ENCODE assay signal across 23 cellular contexts in genomic region chr1:179119466-179119865, GRCh38. TPM values are rescaled to one million over a fixed set of nuclear protein-coding genes. Genes with fewer than 3 reads are reported as not detected.
DNase-seq lines count a peak whose midpoint lies in the region; ATAC-seq, FAIRE-seq and TF ChIP-seq lines count a peak whose summit lies in the region.
"Had no signal": no experiment of that assay in that cellular context is flagged by ENCODE, and none has a peak within 500 bp of the region (broad histone marks: within the 10 kb centered on the region; RNA-seq: fewer than 3 reads in every experiment).

No MANE protein-coding gene starts in this region.

- peak overlapping the region; percentile 66 for H3K27ac ChIP-seq in GM23338 (ENCODE audit: low read depth)
- peak overlapping the region; percentile 58; the same call in 1 of the 2 replicates for H3K27ac ChIP-seq in HUES64 (ENCODE audit: low read depth, low read length)
- H3K27ac ChIP-seq in astrocyte (ENCODE audit: low read depth, low read length): no peak overlapping the region
- H3K27ac ChIP-seq in suprapubic skin: no peak overlapping the region
- H3K27ac ChIP-seq: A549, Peyer's patch, SJSA1 had no signal

- H3K4me2 ChIP-seq in GM23338: peak overlapping the region; percentile 5
- no peak overlapping the region for H3K4me2 ChIP-seq in astrocyte (ENCODE audit: low read length)
- H3K4me2 ChIP-seq: A549 had no signal

- peak overlapping the region; percentile 79 for H3K27ac Mint-ChIP-seq in GM23338
- H3K27ac Mint-ChIP-seq in astrocyte (ENCODE audit: unreplicated experiment): peak overlapping the region; percentile 58
- H3K27ac Mint-ChIP-seq in glutamatergic neuron (ENCODE audit: unreplicated experiment): no peak overlapping the region
- H3K27ac Mint-ChIP-seq: B cell, CD14-positive monocyte had no signal

- H3K4me3 ChIP-seq in GM23338: no peak overlapping the region
- no peak overlapping the region for H3K4me3 ChIP-seq in HUES64 (ENCODE audit: low read length)
- H3K4me3 ChIP-seq in astrocyte (ENCODE audit: insufficient read depth, low read depth, low read length): no peak overlapping the region
- H3K4me3 ChIP-seq in suprapubic skin: no peak overlapping the region
- H3K4me3 ChIP-seq: A549, Peyer's patch, SJSA1 had no signal

- H4K20me1 ChIP-seq in GM23338 (replicated peaks; ENCODE audit: insufficient read depth) (no peaks in the 10 kb centered on the region), astrocyte (ENCODE audit: insufficient read depth, low read length) (peaks cover 57% of the 10 kb centered on the region)

- H3K9me3 Mint-ChIP-seq in GM23338 (no peaks in the 10 kb centered on the region), astrocyte (ENCODE audit: unreplicated experiment) (no peaks in the 10 kb centered on the region), glutamatergic neuron (ENCODE audit: unreplicated experiment) (no peaks in the 10 kb centered on the region)

- no peak for FAIRE-seq in astrocyte (lab: Jason Lieb, UNC)
- FAIRE-seq: A549 had no signal

- no peaks in the 10 kb centered on the region for H3K9me2 ChIP-seq in GM23338 (ENCODE audit: insufficient read depth)

- H2AFZ ChIP-seq in GM23338: no peak overlapping the region
- no peak overlapping the region for H2AFZ ChIP-seq in astrocyte (ENCODE audit: low read depth, low read length)

- no peak for DNase-seq in GM23338 (ENCODE audit: low spot score)
- no peak for DNase-seq in astrocyte (ENCODE audit: low read depth)
- no peak for DNase-seq in left lobe of liver (ENCODE audit: low spot score)
- DNase-seq in suprapubic skin (ENCODE audit: low spot score in 2 of 2): no peak
- no peak for DNase-seq in UCSD-AML1 (lab: John Stamatoyannopoulos, UW; ENCODE audit: unreplicated experiment)
- no peak for DNase-seq in OCI-M2 (lab: John Stamatoyannopoulos, UW; ENCODE audit: unreplicated experiment)
- no peak for DNase-seq in glutamatergic neuron
- DNase-seq: EL, GF-D8, KBM-7, NCI-H1092 treated with DMSO at 0.1 percent for 48 hours, NCI-H1436 treated with DMSO at 0.1 percent for 48 hours, NCI-H1930, NCI-H2227 treated with DMSO at 0.1 percent for 48 hours, NCI-H510A, NCI-H82, Peyer's patch had no signal

- TF ChIP-seq EP300 in suprapubic skin (IDR thresholded peaks at IDR 0.05): no peak

- H3F3A ChIP-seq in GM23338 (replicated peaks; ENCODE audit: low read depth): peaks cover 5% of the 10 kb centered on the region; the same call in 1 of the 2 replicates

- H3K9me3 ChIP-seq in HUES64 (ENCODE audit: insufficient read depth, low read depth, low read length): no peaks in the 10 kb centered on the region
- no peaks in the 10 kb centered on the region for H3K9me3 ChIP-seq in astrocyte (ENCODE audit: insufficient read depth, low read depth, low read length)
- H3K9me3 ChIP-seq in suprapubic skin: no peaks in the 10 kb centered on the region
- H3K9me3 ChIP-seq: A549, Peyer's patch, SJSA1 had no signal

- H3K27me3 Mint-ChIP-seq in GM23338 (ENCODE audit: insufficient read depth, low read depth, poor library complexity) (no peaks in the 10 kb centered on the region), astrocyte (ENCODE audit: low read depth, unreplicated experiment) (no peaks in the 10 kb centered on the region), glutamatergic neuron (ENCODE audit: unreplicated experiment) (no peaks in the 10 kb centered on the region)
- H3K27me3 Mint-ChIP-seq: B cell had no signal

- H3K4me3 Mint-ChIP-seq in GM23338 (no peak overlapping the region), astrocyte (ENCODE audit: unreplicated experiment) (no peak overlapping the region), glutamatergic neuron (ENCODE audit: unreplicated experiment) (no peak overlapping the region)
- H3K4me3 Mint-ChIP-seq: B cell, CD14-positive monocyte had no signal

- H3K36me3 Mint-ChIP-seq in GM23338 (ENCODE audit: low read depth) (peaks cover 27% of the 10 kb centered on the region), astrocyte (ENCODE audit: low read depth, unreplicated experiment) (peaks cover 17% of the 10 kb centered on the region), glutamatergic neuron (ENCODE audit: unreplicated experiment) (peaks cover 4% of the 10 kb centered on the region)

- H3K4me1 Mint-ChIP-seq in GM23338: peaks cover 5% of the 10 kb centered on the region
- peaks cover 8% of the 10 kb centered on the region for H3K4me1 Mint-ChIP-seq in astrocyte (ENCODE audit: low read depth, unreplicated experiment)
- no peaks in the 10 kb centered on the region for H3K4me1 Mint-ChIP-seq in glutamatergic neuron (ENCODE audit: low read depth, unreplicated experiment)
- H3K4me1 Mint-ChIP-seq: CD14-positive monocyte had no signal

- TF ChIP-seq POLR2A in suprapubic skin (IDR thresholded peaks at IDR 0.05): no peak

- H3K79me2 ChIP-seq in GM23338 (replicated peaks; ENCODE audit: insufficient read depth): no peaks in the 10 kb centered on the region; the same call in none of the 2 replicates
- H3K79me2 ChIP-seq in astrocyte (ENCODE audit: insufficient read depth, low read length): peaks cover 84% of the 10 kb centered on the region

- TF ChIP-seq CTCF in GM23338 (conservative IDR thresholded peaks at IDR 0.05; ENCODE audit: low read depth in 2 of 2) (no peak), astrocyte (IDR thresholded peaks at IDR 0.05; ENCODE audit: insufficient read depth, low read depth, low read length) (no peak), suprapubic skin (IDR thresholded peaks at IDR 0.05) (no peak), glutamatergic neuron (IDR thresholded peaks at IDR 0.05; ENCODE audit: partially characterized antibody, unreplicated experiment) (no peak)

- H3K36me3 ChIP-seq in GM23338 (ENCODE audit: insufficient read depth) (peaks cover 16% of the 10 kb centered on the region), HUES64 (ENCODE audit: insufficient read depth, low read length) (peaks cover 38% of the 10 kb centered on the region), astrocyte (ENCODE audit: insufficient read depth, low read length) (peaks cover 69% of the 10 kb centered on the region), suprapubic skin (peaks cover 57% of the 10 kb centered on the region)

- no peak for ATAC-seq in GM23338
- ATAC-seq in left lobe of liver: peak; percentile 47
- ATAC-seq: A549, Right ventricle myocardium inferior had no signal

- H3K9ac ChIP-seq in HUES64 (ENCODE audit: low read depth, low read length) (no peak overlapping the region), astrocyte (ENCODE audit: low read length) (no peak overlapping the region)

- H3K27me3 ChIP-seq in GM23338 (ENCODE audit: insufficient read depth) (no peaks in the 10 kb centered on the region), HUES64 (ENCODE audit: insufficient read depth, low read length) (no peaks in the 10 kb centered on the region), astrocyte (ENCODE audit: insufficient read depth, low read length) (no peaks in the 10 kb centered on the region), suprapubic skin (no peaks in the 10 kb centered on the region)
- H3K27me3 ChIP-seq: Peyer's patch, SJSA1 had no signal

- H3K4me1 ChIP-seq in GM23338 (ENCODE audit: insufficient read depth) (peaks cover 24% of the 10 kb centered on the region), HUES64 (ENCODE audit: insufficient read depth, low read length) (no peaks in the 10 kb centered on the region; the same call in 1 of the 2 replicates), astrocyte (ENCODE audit: insufficient read depth, low read length) (peaks cover under 1% of the 10 kb centered on the region), suprapubic skin (peaks cover 4% of the 10 kb centered on the region)
- H3K4me1 ChIP-seq: Peyer's patch, SJSA1 had no signal

TF ChIP-seq in GM23338, 12 proteins besides CTCF, POLR2A, EP300 and RAD21 (continues in another document):
- TF ChIP-seq JUNB (IDR thresholded peaks at IDR 0.05; ENCODE audit: unreplicated experiment) (no peak), POLR2AphosphoS5 (IDR thresholded peaks at IDR 0.05; ENCODE audit: low read depth) (no peak), ZNF331 (CRISPR knock-in tag; IDR thresholded peaks at IDR 0.05; ENCODE audit: low read depth) (no peak), STAT1 (IDR thresholded peaks at IDR 0.05; ENCODE audit: unreplicated experiment) (no peak), CREB1 (CRISPR knock-in tag; IDR thresholded peaks at IDR 0.05; ENCODE audit: low read depth) (no peak)

RNA-seq across cellular contexts. Expression of gene TOR3A, which starts 37.6 kb away (rescaled TPM):
- total RNA-seq in GM23338 (2014; rRNA removed; shearing (Covaris generic)): 49.7 and 57.6 TPM in 2 replicates
- 11.2 TPM in 2 replicates for polyA plus RNA-seq in GM23338 (2016; fragmentation: Nextera tagmentation; extraction: Ambion mirVana)
- polyA plus RNA-seq in HUES64 (2013, experiment 1 of 2): 14.2 TPM
- 13.9 TPM for polyA plus RNA-seq in HUES64 (2013, experiment 2 of 2)
- total RNA-seq in astrocyte (14.5 and 16.8 TPM in 2 replicates), left lobe of liver (13.8 TPM), suprapubic skin (10 to 100 TPM; 23.6 to 31.4 (median 29.6) TPM), glutamatergic neuron (ENCODE audit: unreplicated experiment) (8.2 TPM)

Comparison
In these comparisons a context has a peak if more than half of its experiments do, and no peak if none do; other contexts are left out.
1. H3K27ac ChIP-seq: peak in GM23338 (single experiment) and HUES64 (single experiment); none in astrocyte (single experiment) and suprapubic skin (single experiment).